In genomic region chr12:52798671-52799497, GRCh38 we compare ENCODE assay signal across 15 cellular contexts. TPM values are rescaled to one million over a fixed set of nuclear protein-coding genes. Genes with fewer than 3 reads are reported as not detected.
DNase-seq lines count a peak whose midpoint lies in the region; ATAC-seq, FAIRE-seq and TF ChIP-seq lines count a peak whose summit lies in the region.
"Had no signal": no experiment of that assay in that cellular context is flagged by ENCODE, and none has a peak within 500 bp of the region (broad histone marks: within the 10 kb centered on the region; RNA-seq: fewer than 3 reads in every experiment).

No MANE protein-coding gene starts in this region.

- no peak for TF ChIP-seq EP300 in K562 (IDR thresholded peaks at IDR 0.05; ENCODE audit: low read length)

- H3K36me3 Mint-ChIP-seq in stimulated activated naive B cell treated with anti-CD40 and anti-IgM and Interleukin-4, amounts not matched to agents 10 μg/mL and 1 μg/mL and 100 μg/mL, for 72 hours = no peaks in the 10 kb centered on the region
- H3K36me3 Mint-ChIP-seq: CD4-positive, alpha-beta memory T cell had no signal

- no peak overlapping the region for H3K4me2 ChIP-seq in K562 (ENCODE audit: insufficient read depth, low read length)
- H3K4me2 ChIP-seq in osteoblast (ENCODE audit: insufficient read depth, low read length) = no peak overlapping the region

- H3K27ac Mint-ChIP-seq in stimulated activated naive B cell treated with anti-CD40 and anti-IgM and Interleukin-4, amounts not matched to agents 10 μg/mL and 1 μg/mL and 100 μg/mL, for 72 hours = no peak overlapping the region
- H3K27ac Mint-ChIP-seq: activated T-helper 17 cell treated with anti-CD3 and anti-CD28 coated beads, Interleukin-2, amount 50 U/mL, for 72 hours; CD4-positive, alpha-beta memory T cell; stimulated activated naive CD8-positive, alpha-beta T cell treated with anti-CD3 and anti-CD28 coated beads, Interleukin-15, amount 100 ng/mL, for 72 hours had no signal

- peak; percentile 71 for DNase-seq in HPDE6-E6E7 (ENCODE audit: extremely low spot score)
- no peak for DNase-seq in K562 (ENCODE audit: extremely low read depth in 1 of 4, low spot score in 3 of 4)
- no peak for DNase-seq in osteoblast (ENCODE audit: insufficient read length, low spot score, missing footprints)
- DNase-seq in foreskin fibroblast = no peak
- DNase-seq in stimulated activated naive B cell treated with anti-CD40 and anti-IgM and Interleukin-4, amounts not matched to agents 10 μg/mL and 1 μg/mL and 100 μg/mL, for 72 hours = no peak
- DNase-seq: activated CD4-positive, alpha-beta T cell treated with anti-CD3 and anti-CD28 coated beads for 48 hours; brain microvascular endothelial cell; CD4-positive, alpha-beta memory T cell; KBM-7; stimulated activated CD4-positive, alpha-beta T cell treated with anti-CD3 and anti-CD28 coated beads, Interleukin-4, amount 100 ng/mL, for 1 hour; stimulated activated naive CD8-positive, alpha-beta T cell treated with anti-CD3 and anti-CD28 coated beads, Interleukin-15, amount 100 ng/mL, for 72 hours had no signal

- no TSS peak for BruUV-seq in K562 (replicated peaks; lab: Mats Ljungman, UMichigan)

- POLR2A ChIA-PET in K562 (lab: Yijun Ruan, JAX) = interaction anchor here (1.5 to 1.9 kb wide), 2 partner anchors 8 to 10 kb away, joined by 5 to 11 read pairs; no protein-coding TSS in a partner anchor

- H3K27me3 Mint-ChIP-seq in stimulated activated naive B cell treated with anti-CD40 and anti-IgM and Interleukin-4, amounts not matched to agents 10 μg/mL and 1 μg/mL and 100 μg/mL, for 72 hours = peaks cover 7 to 18% of the 10 kb centered on the region in 2 donors
- H3K27me3 Mint-ChIP-seq: stimulated activated naive CD8-positive, alpha-beta T cell treated with anti-CD3 and anti-CD28 coated beads, Interleukin-15, amount 100 ng/mL, for 72 hours had no signal

- H3K4me1 ChIP-seq in K562 (replicated peaks in 1 of 2; ENCODE audit: control insufficient read depth in 2 of 2, insufficient read depth in 2 of 2, low read length in 2 of 2) = peaks cover 28 to 37% of the 10 kb centered on the region in 2 experiments; a peak in 4 of 5 replicates
- H3K4me1 ChIP-seq in osteoblast (ENCODE audit: insufficient read depth, low read length) = peaks cover 11% of the 10 kb centered on the region

- no peak overlapping the region for H3K27ac ChIP-seq in K562 (ENCODE audit: extremely low read depth, low read depth, low read length)
- peak overlapping the region; percentile 11 for H3K27ac ChIP-seq in osteoblast (ENCODE audit: low read depth, low read length)
- H3K27ac ChIP-seq: brain microvascular endothelial cell had no signal

- in situ Hi-C loops in K562 (cut with MboI) = no loop called here

- H3K4me3 ChIP-seq in K562 (no peak overlapping the region), osteoblast (ENCODE audit: insufficient read depth, low read length) (no peak overlapping the region), foreskin fibroblast (ENCODE audit: low read depth in 1 of 2, low read length in 2 of 2) (no peak overlapping the region)

- H4K20me1 ChIP-seq in K562 (replicated peaks; ENCODE audit: control insufficient read depth, insufficient read depth, low read length) (no peaks in the 10 kb centered on the region), osteoblast (ENCODE audit: insufficient read depth, low read length) (no peaks in the 10 kb centered on the region)

- CTCF ChIA-PET in K562 (lab: Yijun Ruan, JAX; ENCODE audit: low intra/inter-chr PET ratio) = no interaction called here

- no peak for TF ChIP-seq POLR2A in K562 (conservative IDR thresholded peaks at IDR 0.05)

- no peak for TF ChIP-seq RAD21 in K562 (CRISPR knock-in tag; conservative IDR thresholded peaks at IDR 0.05 in 1 of 2, IDR thresholded peaks at IDR 0.05 in 1 of 2)

- no peak overlapping the region for H3K4me3 Mint-ChIP-seq in stimulated activated naive B cell treated with anti-CD40 and anti-IgM and Interleukin-4, amounts not matched to agents 10 μg/mL and 1 μg/mL and 100 μg/mL, for 72 hours
- H3K4me3 Mint-ChIP-seq: activated T-helper 17 cell treated with anti-CD3 and anti-CD28 coated beads, Interleukin-2, amount 50 U/mL, for 72 hours; CD4-positive, alpha-beta memory T cell; stimulated activated naive CD8-positive, alpha-beta T cell treated with anti-CD3 and anti-CD28 coated beads, Interleukin-15, amount 100 ng/mL, for 72 hours had no signal

- peaks cover 0 to 4% of the 10 kb centered on the region in 2 donors for H3K4me1 Mint-ChIP-seq in stimulated activated naive B cell treated with anti-CD40 and anti-IgM and Interleukin-4, amounts not matched to agents 10 μg/mL and 1 μg/mL and 100 μg/mL, for 72 hours
- H3K4me1 Mint-ChIP-seq: activated T-helper 17 cell treated with anti-CD3 and anti-CD28 coated beads, Interleukin-2, amount 50 U/mL, for 72 hours; CD4-positive, alpha-beta memory T cell had no signal

- ATAC-seq in K562 (no peak), HG02588 (IDR thresholded peaks at IDR 0.05; ENCODE audit: unreplicated experiment) (no peak)
- no peak for ATAC-seq in stimulated activated naive B cell treated with anti-CD40 and anti-IgM and Interleukin-4, amounts not matched to agents 10 μg/mL and 1 μg/mL and 100 μg/mL, for 72 hours (replicated peaks)
- ATAC-seq: activated T-helper 17 cell treated with anti-CD3 and anti-CD28 coated beads, Interleukin-2, amount 50 U/mL, for 72 hours; stimulated activated naive CD8-positive, alpha-beta T cell treated with anti-CD3 and anti-CD28 coated beads, Interleukin-15, amount 100 ng/mL, for 72 hours had no signal

- peak; percentile 54 for FAIRE-seq in K562 (lab: Jason Lieb, UNC)
- FAIRE-seq: endometrium had no signal

- no peaks in the 10 kb centered on the region for H3K9me1 ChIP-seq in K562 (ENCODE audit: control insufficient read depth, insufficient read depth, low read length)

- H3K9me3 Mint-ChIP-seq in stimulated activated naive B cell treated with anti-CD40 and anti-IgM and Interleukin-4, amounts not matched to agents 10 μg/mL and 1 μg/mL and 100 μg/mL, for 72 hours = no peaks in the 10 kb centered on the region
- H3K9me3 Mint-ChIP-seq: activated T-helper 17 cell treated with anti-CD3 and anti-CD28 coated beads, Interleukin-2, amount 50 U/mL, for 72 hours; stimulated activated naive CD8-positive, alpha-beta T cell treated with anti-CD3 and anti-CD28 coated beads, Interleukin-15, amount 100 ng/mL, for 72 hours had no signal

- no peak for TF ChIP-seq CTCF in K562 (IDR thresholded peaks at IDR 0.05 in 2 of 3, conservative IDR thresholded peaks at IDR 0.05 in 1 of 3; ENCODE audit: insufficient read depth in 2 of 3, low read depth in 1 of 3, low read length in 3 of 3)
- no peak for TF ChIP-seq CTCF in osteoblast (IDR thresholded peaks at IDR 0.05; ENCODE audit: extremely low read depth, low read depth, low read length)
- no peak for TF ChIP-seq CTCF in foreskin fibroblast (IDR thresholded peaks at IDR 0.05; ENCODE audit: low read depth, low read length)

- intact Hi-C loops in K562 (cut with micrococcal nuclease) = no loop called here

- H3K79me2 ChIP-seq in K562 (ENCODE audit: control insufficient read depth, insufficient read depth, low read length) (no peaks in the 10 kb centered on the region), osteoblast (ENCODE audit: insufficient read depth, low read length) (no peaks in the 10 kb centered on the region)

- no peak overlapping the region for H3K9ac ChIP-seq in K562 (ENCODE audit: insufficient read depth in 1 of 2, low read depth in 2 of 2, low read length in 2 of 2)

- H3K36me3 ChIP-seq in K562 (ENCODE audit: control insufficient read depth, insufficient read depth, low read length) (no peaks in the 10 kb centered on the region), osteoblast (ENCODE audit: insufficient read depth, low read length) (no peaks in the 10 kb centered on the region)
- H3K36me3 ChIP-seq: brain microvascular endothelial cell had no signal

- 22% methylated on average over 7 of the region's 7 CpGs for WGBS in K562 (ENCODE audit: insufficient coverage, low coverage, missing lambda C conversion rate)

- H3K27me3 ChIP-seq in K562 (ENCODE audit: control insufficient read depth in 2 of 2, insufficient read depth in 2 of 2, low read length in 2 of 2) (no peaks in the 10 kb centered on the region), osteoblast (ENCODE audit: insufficient read depth, low read length) (no peaks in the 10 kb centered on the region)

- no peaks in the 10 kb centered on the region for H3K9me3 ChIP-seq in K562 (replicated peaks; ENCODE audit: control insufficient read depth, insufficient read depth, low read depth, low read length)
- no peaks in the 10 kb centered on the region for H3K9me3 ChIP-seq in osteoblast (ENCODE audit: low read depth, low read length)

- H2AFZ ChIP-seq in K562 (ENCODE audit: low read depth, low read length) = peak overlapping the region; percentile 46; the same call in 1 of the 2 replicates
- H2AFZ ChIP-seq in osteoblast (ENCODE audit: low read length) = no peak overlapping the region

RNA-seq across cellular contexts. Expression of gene KRT3, which starts 3.0 kb away (rescaled TPM):
- total RNA-seq in K562 (2011; cell fraction: chromatin; rRNA removed; ENCODE audit: low replicate concordance) = not detected in 2 replicates
- not detected in 2 replicates for total RNA-seq in K562 (2011; cell fraction: nucleolus; rRNA removed)
- not detected in 2 replicates for total RNA-seq in K562 (2011; cell fraction: nucleoplasm; rRNA removed)
- total RNA-seq in K562 (2014; rRNA removed) = not detected in 2 replicates
- not detected in 2 replicates for total RNA-seq in K562 (2014; rRNA removed; fragmentation: Illumina TruSeq; extraction: Trizol)
- not detected in 2 replicates for total RNA-seq in K562 (2015; rRNA removed; fragmentation: Illumina TruSeq; extraction: Trizol)
- total RNA-seq in K562 (2021) = not detected in 2 replicates
- polyA plus RNA-seq in K562 (2011; rRNA removed) = not detected in 2 replicates
- not detected in 2 replicates for polyA plus RNA-seq in K562 (2011; cell fraction: cytosol; rRNA removed)
- polyA plus RNA-seq in K562 (2011; cell fraction: nucleus; rRNA removed) = not detected in 2 replicates
- polyA plus RNA-seq in K562 (2012) = not detected in 2 replicates
- not detected in 2 replicates for polyA plus RNA-seq in K562 (2014; fragmentation: Illumina TruSeq; extraction: Trizol)
- not detected for polyA plus RNA-seq in K562 (2014; fragmentation: Nextera tagmentation; extraction: Ambion mirVana)
- not detected in 2 replicates for polyA plus RNA-seq in K562 (2014; rRNA removed)
- not detected in 2 replicates for polyA minus RNA-seq in K562 (2011; rRNA and poly(A)+ RNA removed)
- not detected in 2 replicates for polyA minus RNA-seq in K562 (2011; cell fraction: cytosol; rRNA and poly(A)+ RNA removed)
- polyA minus RNA-seq in K562 (2011; cell fraction: nucleus; rRNA and poly(A)+ RNA removed) = not detected in 2 replicates
- not detected in 2 replicates for total RNA-seq in osteoblast
- total RNA-seq: activated T-helper 17 cell treated with anti-CD3 and anti-CD28 coated beads, Interleukin-2, amount 50 U/mL, for 72 hours; CD4-positive, alpha-beta memory T cell; pulmonary artery endothelial cell had no signal
- polyA plus RNA-seq: CD4-positive, alpha-beta memory T cell had no signal

RNA-seq across cellular contexts. Expression of gene KRT4, which starts 15.0 kb away (rescaled TPM):
- not detected in 2 replicates for total RNA-seq in K562 (2011; cell fraction: chromatin; rRNA removed; ENCODE audit: low replicate concordance)
- total RNA-seq in K562 (2011; cell fraction: nucleolus; rRNA removed) = not detected in 2 replicates
- not detected in 2 replicates for total RNA-seq in K562 (2011; cell fraction: nucleoplasm; rRNA removed)
- total RNA-seq in K562 (2014; rRNA removed) (not detected in 2 replicates), K562 (2014; rRNA removed; fragmentation: Illumina TruSeq; extraction: Trizol) (not detected in 2 replicates), K562 (2015; rRNA removed; fragmentation: Illumina TruSeq; extraction: Trizol) (not detected in 2 replicates), K562 (2021) (not detected in 2 replicates), osteoblast (not detected in 2 replicates)
- polyA plus RNA-seq in K562 (2011; rRNA removed) (not detected in 2 replicates), K562 (2014; fragmentation: Illumina TruSeq; extraction: Trizol) (not detected in 2 replicates), K562 (2014; fragmentation: Nextera tagmentation; extraction: Ambion mirVana) (not detected), K562 (2014; rRNA removed) (not detected in 2 replicates)
- not detected in 2 replicates for polyA plus RNA-seq in K562 (2011; cell fraction: cytosol; rRNA removed)
- 0.06 TPM in 1 of 2 replicates, not detected in the other for polyA plus RNA-seq in K562 (2011; cell fraction: nucleus; rRNA removed)
- polyA plus RNA-seq in K562 (2012) = not detected in 2 replicates
- polyA minus RNA-seq in K562 (2011; rRNA and poly(A)+ RNA removed) = not detected in 2 replicates
- polyA minus RNA-seq in K562 (2011; cell fraction: cytosol; rRNA and poly(A)+ RNA removed) = not detected in 2 replicates
- not detected in 2 replicates for polyA minus RNA-seq in K562 (2011; cell fraction: nucleus; rRNA and poly(A)+ RNA removed)
- total RNA-seq: activated T-helper 17 cell treated with anti-CD3 and anti-CD28 coated beads, Interleukin-2, amount 50 U/mL, for 72 hours; CD4-positive, alpha-beta memory T cell; pulmonary artery endothelial cell had no signal
- polyA plus RNA-seq: CD4-positive, alpha-beta memory T cell had no signal

RNA-seq across cellular contexts. Expression of gene KRT76, which starts 21.7 kb away (rescaled TPM):
- total RNA-seq in K562 (2011; cell fraction: chromatin; rRNA removed; ENCODE audit: low replicate concordance) = not detected in 2 replicates
- total RNA-seq in K562 (2011; cell fraction: nucleolus; rRNA removed) = not detected in 2 replicates
- not detected in 2 replicates for total RNA-seq in K562 (2011; cell fraction: nucleoplasm; rRNA removed)
- total RNA-seq in K562 (2014; rRNA removed) (not detected in 2 replicates), K562 (2014; rRNA removed; fragmentation: Illumina TruSeq; extraction: Trizol) (not detected in 2 replicates), K562 (2015; rRNA removed; fragmentation: Illumina TruSeq; extraction: Trizol) (not detected in 2 replicates), K562 (2021) (not detected in 2 replicates), osteoblast (not detected in 2 replicates)
- polyA plus RNA-seq in K562 (2011; rRNA removed) (not detected in 2 replicates), K562 (2014; fragmentation: Illumina TruSeq; extraction: Trizol) (not detected in 2 replicates), K562 (2014; fragmentation: Nextera tagmentation; extraction: Ambion mirVana) (not detected), K562 (2014; rRNA removed) (not detected in 2 replicates)
- not detected in 2 replicates for polyA plus RNA-seq in K562 (2011; cell fraction: cytosol; rRNA removed)
- not detected in 2 replicates for polyA plus RNA-seq in K562 (2011; cell fraction: nucleus; rRNA removed)
- polyA plus RNA-seq in K562 (2012) = not detected in 2 replicates
- not detected in 2 replicates for polyA minus RNA-seq in K562 (2011; rRNA and poly(A)+ RNA removed)
- polyA minus RNA-seq in K562 (2011; cell fraction: cytosol; rRNA and poly(A)+ RNA removed) = not detected in 2 replicates
- not detected in 2 replicates for polyA minus RNA-seq in K562 (2011; cell fraction: nucleus; rRNA and poly(A)+ RNA removed)
- total RNA-seq: activated T-helper 17 cell treated with anti-CD3 and anti-CD28 coated beads, Interleukin-2, amount 50 U/mL, for 72 hours; CD4-positive, alpha-beta memory T cell; pulmonary artery endothelial cell had no signal
- polyA plus RNA-seq: CD4-positive, alpha-beta memory T cell had no signal

RNA-seq across cellular contexts. Expression of gene KRT79, which starts 35.2 kb away (rescaled TPM):
- 1.7 and 5.7 TPM in 2 replicates for total RNA-seq in K562 (2011; cell fraction: chromatin; rRNA removed; ENCODE audit: low replicate concordance)
- total RNA-seq in K562 (2011; cell fraction: nucleolus; rRNA removed) = 2.2 and 3.8 TPM in 2 replicates
- 1.9 TPM in 2 replicates for total RNA-seq in K562 (2011; cell fraction: nucleoplasm; rRNA removed)
- total RNA-seq in K562 (2014; rRNA removed) (0.08 and 0.32 TPM in 2 replicates), K562 (2014; rRNA removed; fragmentation: Illumina TruSeq; extraction: Trizol) (0.07 TPM in 1 of 2 replicates, not detected in the other), K562 (2015; rRNA removed; fragmentation: Illumina TruSeq; extraction: Trizol) (not detected in 2 replicates), K562 (2021) (0.09 and 0.27 TPM in 2 replicates), osteoblast (not detected in 2 replicates)
- polyA plus RNA-seq in K562 (2011; rRNA removed) (0.81 and 2.3 TPM in 2 replicates), K562 (2014; fragmentation: Illumina TruSeq; extraction: Trizol) (0.14 TPM in 1 of 2 replicates, not detected in the other), K562 (2014; fragmentation: Nextera tagmentation; extraction: Ambion mirVana) (under 1 TPM; 0.03 to 0.08 TPM), K562 (2014; rRNA removed) (0.22 and 0.23 TPM in 2 replicates)
- 0.59 and 2.4 TPM in 2 replicates for polyA plus RNA-seq in K562 (2011; cell fraction: cytosol; rRNA removed)
- polyA plus RNA-seq in K562 (2011; cell fraction: nucleus; rRNA removed) = 5.8 and 21.4 TPM in 2 replicates
- 0.71 and 2.0 TPM in 2 replicates for polyA plus RNA-seq in K562 (2012)
- polyA minus RNA-seq in K562 (2011; rRNA and poly(A)+ RNA removed) = 0.48 and 1.0 TPM in 2 replicates
- polyA minus RNA-seq in K562 (2011; cell fraction: cytosol; rRNA and poly(A)+ RNA removed) = 0.95 TPM in 1 of 2 replicates, not detected in the other
- 0.22 and 1.2 TPM in 2 replicates for polyA minus RNA-seq in K562 (2011; cell fraction: nucleus; rRNA and poly(A)+ RNA removed)
- total RNA-seq: CD4-positive, alpha-beta memory T cell; pulmonary artery endothelial cell had no signal
- polyA plus RNA-seq: CD4-positive, alpha-beta memory T cell had no signal

RNA-seq across cellular contexts. Expression of gene KRT78, which starts 49.9 kb away (rescaled TPM):
- total RNA-seq in K562 (2011; cell fraction: chromatin; rRNA removed; ENCODE audit: low replicate concordance) = not detected in 2 replicates
- not detected in 2 replicates for total RNA-seq in K562 (2011; cell fraction: nucleolus; rRNA removed)
- total RNA-seq in K562 (2011; cell fraction: nucleoplasm; rRNA removed) = not detected in 2 replicates
- total RNA-seq in K562 (2014; rRNA removed) (not detected in 2 replicates), K562 (2014; rRNA removed; fragmentation: Illumina TruSeq; extraction: Trizol) (not detected in 2 replicates), K562 (2015; rRNA removed; fragmentation: Illumina TruSeq; extraction: Trizol) (not detected in 2 replicates), K562 (2021) (not detected in 2 replicates), osteoblast (not detected in 2 replicates)
- polyA plus RNA-seq in K562 (2011; rRNA removed) (0.08 TPM in 1 of 2 replicates, not detected in the other), K562 (2014; fragmentation: Illumina TruSeq; extraction: Trizol) (not detected in 2 replicates), K562 (2014; fragmentation: Nextera tagmentation; extraction: Ambion mirVana) (not detected), K562 (2014; rRNA removed) (not detected in 2 replicates)
- not detected in 2 replicates for polyA plus RNA-seq in K562 (2011; cell fraction: cytosol; rRNA removed)
- not detected in 2 replicates for polyA plus RNA-seq in K562 (2011; cell fraction: nucleus; rRNA removed)
- polyA plus RNA-seq in K562 (2012) = not detected in 2 replicates
- not detected in 2 replicates for polyA minus RNA-seq in K562 (2011; rRNA and poly(A)+ RNA removed)
- polyA minus RNA-seq in K562 (2011; cell fraction: cytosol; rRNA and poly(A)+ RNA removed) = not detected in 2 replicates
- not detected in 2 replicates for polyA minus RNA-seq in K562 (2011; cell fraction: nucleus; rRNA and poly(A)+ RNA removed)
- total RNA-seq: activated T-helper 17 cell treated with anti-CD3 and anti-CD28 coated beads, Interleukin-2, amount 50 U/mL, for 72 hours; CD4-positive, alpha-beta memory T cell; pulmonary artery endothelial cell had no signal
- polyA plus RNA-seq: CD4-positive, alpha-beta memory T cell had no signal
